In genomic region chr1:234980657-234981396, GRCh38 we compare ENCODE assay signal across 8 cellular contexts.
A peak's percentile ranks its signal among the peaks of the same experiment; 100 is the strongest.
DNase-seq lines count a peak whose midpoint lies in the region; TF ChIP-seq lines count a peak whose summit lies in the region.

No MANE protein-coding gene starts in this region.

- no peaks in the 10 kb centered on the region for H3K79me1 ChIP-seq in H9 (ENCODE audit: insufficient read depth, low read depth, low read length, poor library complexity, severe bottlenecking)

- H3K4me1 ChIP-seq in mucosa of stomach (ENCODE audit: control insufficient read depth, insufficient read depth, low read length) (peaks cover 60% of the 10 kb centered on the region), H9 (ENCODE audit: insufficient read depth, low read length) (no peaks in the 10 kb centered on the region)

- POLR2A ChIA-PET in activated CD4-positive, alpha-beta memory T cell treated with anti-CD3 and anti-CD28 coated beads for 36 hours (lab: Charles Lee) = interaction anchor here (0.5 to 5.0 kb wide), 22 partner anchors 10 to 377 kb away, joined by 3 to 42 read pairs (median 4); partner anchors contain the start of gene IRF2BP2

- no peak overlapping the region for H3K56ac ChIP-seq in H9 (ENCODE audit: insufficient read length, low read depth, low read length)

- H3K27me3 ChIP-seq in mucosa of stomach (ENCODE audit: control insufficient read depth, insufficient read depth, low read length) (no peaks in the 10 kb centered on the region), H9 (ENCODE audit: insufficient read depth, low read length) (no peaks in the 10 kb centered on the region)

- H2BK5ac ChIP-seq in H9 (ENCODE audit: insufficient read length, low read length) = no peak overlapping the region

- H3K79me2 ChIP-seq in H9 (ENCODE audit: insufficient read depth, low read length) = no peaks in the 10 kb centered on the region

- no peak overlapping the region for H4K8ac ChIP-seq in H9 (replicated peaks; ENCODE audit: insufficient read length, low read depth, low read length)

- H3K4me1 Mint-ChIP-seq in activated CD4-positive, alpha-beta memory T cell treated with anti-CD3 and anti-CD28 coated beads for 36 hours (ENCODE audit: low read depth) = peaks cover 84% of the 10 kb centered on the region
- H3K4me1 Mint-ChIP-seq in H9 = peaks cover 24 to 25% of the 10 kb centered on the region in 2 experiments

- DNase-seq in AG08395 (ENCODE audit: low spot score) = peak; percentile 83
- peak; percentile 53 for DNase-seq in GM20000 (ENCODE audit: low spot score)
- peak; percentile 99 for DNase-seq in M059J (ENCODE audit: low read depth)
- peak; percentile 93 for DNase-seq in activated CD4-positive, alpha-beta memory T cell treated with anti-CD3 and anti-CD28 coated beads for 36 hours
- DNase-seq in effector CD4-positive, alpha-beta T cell = peak; percentile 59
- peak; percentile 85 for DNase-seq in stimulated activated CD8-positive, alpha-beta memory T cell treated with anti-CD3 and anti-CD28 coated beads, Interleukin-4, amount 100 ng/mL, for 48 hours
- DNase-seq in H9 = no peak

- no peaks in the 10 kb centered on the region for H3K23me2 ChIP-seq in H9 (ENCODE audit: insufficient read length, low read depth, low read length, poor library complexity, severe bottlenecking)

- H3K9ac ChIP-seq in mucosa of stomach (ENCODE audit: low read length) (peak overlapping the region; percentile 65), H9 (ENCODE audit: extremely low read depth, insufficient read length, low read length) (no peak overlapping the region)

- no peaks in the 10 kb centered on the region for H3K9me3 ChIP-seq in mucosa of stomach (ENCODE audit: control insufficient read depth, low read length)
- no peaks in the 10 kb centered on the region for H3K9me3 ChIP-seq in H9 (ENCODE audit: control insufficient read depth, low read depth, low read length)

- no peak overlapping the region for H3T11ph ChIP-seq in H9 (ENCODE audit: low read length)

- H2BK15ac ChIP-seq in H9 (ENCODE audit: low read depth, low read length) = no peak overlapping the region

- no peaks in the 10 kb centered on the region for H4K20me1 ChIP-seq in H9 (ENCODE audit: control insufficient read depth, insufficient read depth, insufficient read length)

- no peak overlapping the region for H4K91ac ChIP-seq in H9 (ENCODE audit: insufficient read length, low read depth, low read length)

- intact Hi-C loops in activated CD4-positive, alpha-beta memory T cell treated with anti-CD3 and anti-CD28 coated beads for 36 hours (cut with micrococcal nuclease) = loop anchor here (1.0 to 2.0 kb wide), 9 partner anchors 8 to 138 kb away; no protein-coding TSS in a partner anchor

- H3K27ac ChIP-seq in H9 (ENCODE audit: insufficient read length, low read depth, low read length) = no peak overlapping the region

- H2AK5ac ChIP-seq in H9 (ENCODE audit: insufficient read length, low read length) = no peak overlapping the region

- WGBS in H9 (ENCODE audit: extremely low coverage, insufficient read length, low lambda C conversion rate) = no CpG with 5 or more reads among the region's 18 CpGs

- H2BK20ac ChIP-seq in H9 (ENCODE audit: low read depth, low read length, poor library complexity, severe bottlenecking) = no peak overlapping the region

- H3K36me3 Mint-ChIP-seq in activated CD4-positive, alpha-beta memory T cell treated with anti-CD3 and anti-CD28 coated beads for 36 hours = peaks cover 25% of the 10 kb centered on the region
- H3K36me3 Mint-ChIP-seq in H9 (ENCODE audit: insufficient read depth in 1 of 3, low read depth in 3 of 3) = no peaks in the 10 kb centered on the region

- no peak overlapping the region for H3K18ac ChIP-seq in H9 (ENCODE audit: insufficient read length, low read depth, low read length)

- no peaks in the 10 kb centered on the region for H3K27me3 Mint-ChIP-seq in activated CD4-positive, alpha-beta memory T cell treated with anti-CD3 and anti-CD28 coated beads for 36 hours
- no peaks in the 10 kb centered on the region; the same call in 1 of the 2 replicates for H3K27me3 Mint-ChIP-seq in H9 (ENCODE audit: low read depth)

- no peak overlapping the region for H4K5ac ChIP-seq in H9 (ENCODE audit: insufficient read length, low read depth, low read length)

- no peak overlapping the region for H3K4me3 ChIP-seq in mucosa of stomach (ENCODE audit: low read length)

- CTCF ChIA-PET in activated CD4-positive, alpha-beta memory T cell treated with anti-CD3 and anti-CD28 coated beads for 36 hours (lab: Charles Lee) = interaction anchor here (0.9 to 3.2 kb wide), 9 partner anchors 8 to 482 kb away, joined by 3 to 15 read pairs (median 3); no protein-coding TSS in a partner anchor

- peak overlapping the region; percentile 90 for H3K4me3 Mint-ChIP-seq in activated CD4-positive, alpha-beta memory T cell treated with anti-CD3 and anti-CD28 coated beads for 36 hours
- no peak overlapping the region for H3K4me3 Mint-ChIP-seq in H9

- no peak overlapping the region for H2BK12ac ChIP-seq in H9 (ENCODE audit: insufficient read length, low read depth, low read length)

- H3K36me3 ChIP-seq in mucosa of stomach (ENCODE audit: control insufficient read depth, insufficient read depth, low read length) = no peaks in the 10 kb centered on the region

- no peak overlapping the region; the same call in 1 of the 2 replicates for H3K14ac ChIP-seq in H9 (ENCODE audit: insufficient read depth, low read length)

- H3K23ac ChIP-seq in H9 (ENCODE audit: insufficient read length, low read depth, low read length) = no peak overlapping the region

- no peak overlapping the region for H3K4ac ChIP-seq in H9 (ENCODE audit: low read depth, low read length)

- no peak overlapping the region for H3K4me2 ChIP-seq in H9 (ENCODE audit: insufficient read depth, insufficient read length, low read length)

- no peak overlapping the region for H2BK120ac ChIP-seq in H9 (ENCODE audit: low read depth, low read length, poor library complexity, severe bottlenecking)

- H2AFZ ChIP-seq in H9 (ENCODE audit: low read length) = no peak overlapping the region

- peak overlapping the region; percentile 97 for H3K27ac Mint-ChIP-seq in activated CD4-positive, alpha-beta memory T cell treated with anti-CD3 and anti-CD28 coated beads for 36 hours
- no peak overlapping the region for H3K27ac Mint-ChIP-seq in H9

- no peaks in the 10 kb centered on the region for H3K9me3 Mint-ChIP-seq in activated CD4-positive, alpha-beta memory T cell treated with anti-CD3 and anti-CD28 coated beads for 36 hours
- H3K9me3 Mint-ChIP-seq in H9 = no peaks in the 10 kb centered on the region

- TF ChIP-seq CTCF in GM20000 (IDR thresholded peaks at IDR 0.05; ENCODE audit: extremely low read depth, missing control alignments) (no peak), H9 (conservative IDR thresholded peaks at IDR 0.05) (no peak)
